ENCODE assay signal across 9 cellular contexts in the genomic region with DNA sequence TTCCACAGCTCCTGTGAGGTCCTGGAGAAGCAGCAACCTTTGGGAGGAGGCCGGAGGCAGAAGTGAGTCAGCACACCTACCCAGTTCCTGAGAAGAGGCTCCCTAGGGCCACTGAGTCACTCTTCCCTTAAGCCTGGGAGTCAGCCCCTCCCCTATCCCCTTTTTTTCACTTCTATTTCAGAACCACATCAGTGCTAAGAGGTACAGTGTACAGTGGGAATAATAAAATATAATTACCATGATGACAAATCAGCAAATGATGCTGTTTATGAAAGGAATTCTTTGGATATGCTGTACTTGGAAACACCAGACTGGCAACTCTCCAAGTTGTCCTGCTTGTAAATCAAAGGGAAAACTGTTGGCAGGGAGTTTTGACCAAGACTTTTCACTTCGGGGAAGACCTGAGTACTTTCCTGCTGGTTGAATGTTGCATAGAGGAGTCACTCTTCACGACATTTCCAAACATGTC. TPM values are rescaled to one million over a fixed set of nuclear protein-coding genes. Genes with fewer than 3 reads are reported as not detected.
DNase-seq lines count a peak whose midpoint lies in the region; ATAC-seq and TF ChIP-seq lines count a peak whose summit lies in the region.
"Had no signal": no experiment of that assay in that cellular context is flagged by ENCODE, and none has a peak within 500 bp of the region (broad histone marks: within the 10 kb centered on the region; RNA-seq: fewer than 3 reads in every experiment).

No MANE protein-coding gene starts in this region.

- peak; percentile 89 for ATAC-seq in mucosa of descending colon
- no peak for ATAC-seq in left lobe of liver

- TF ChIP-seq CTCF in astrocyte of the cerebellum (IDR thresholded peaks at IDR 0.05; ENCODE audit: low read depth, low read length, missing control alignments) (no peak), mucosa of descending colon (IDR thresholded peaks at IDR 0.05) (no peak), GM10266 (IDR thresholded peaks at IDR 0.05; ENCODE audit: control insufficient read depth, insufficient read depth, low read depth, missing control alignments) (no peak)

- H3K4me3 ChIP-seq in astrocyte of the cerebellum (ENCODE audit: low read depth, low read length) (no peak overlapping the region), mucosa of descending colon (no peak overlapping the region)

- peak; percentile 89 for DNase-seq in COLO829 (ENCODE audit: low spot score)
- peak; percentile 26 for DNase-seq in HT-29 (ENCODE audit: low spot score)
- DNase-seq in astrocyte of the cerebellum (ENCODE audit: low read depth): peak; percentile 90
- peak in 2 of 3 donors; percentile 48 to 76 for DNase-seq in mucosa of descending colon
- no peak for DNase-seq in superior temporal gyrus (ENCODE audit: extremely low spot score)
- no peak for DNase-seq in activated CD4-positive, CD25-positive, alpha-beta regulatory T cell (lab: John Stamatoyannopoulos, UW)
- DNase-seq in GM10266 (ENCODE audit: extremely low spot score): no peak
- no peak for DNase-seq in left lobe of liver (ENCODE audit: low spot score)
- DNase-seq: activated B cell treated with CpG ODN at 0.5 μM for 24 hours had no signal

- H3K9me3 ChIP-seq in mucosa of descending colon: no peaks in the 10 kb centered on the region

- intact Hi-C loops in mucosa of descending colon (cut with DNase I, micrococcal nuclease): no loop called here

- no peaks in the 10 kb centered on the region for H3K36me3 ChIP-seq in mucosa of descending colon (ENCODE audit: low read depth)

- H3K4me1 ChIP-seq in mucosa of descending colon (ENCODE audit: low read depth): peaks cover 19% of the 10 kb centered on the region

- in situ Hi-C loops in astrocyte of the cerebellum (cut with HindIII; ENCODE audit: low sequenced_read_pairs): loop anchor here (10.0 kb wide), 1 partner anchor 1027 kb away; no protein-coding TSS in a partner anchor

RNA-seq across cellular contexts. Expression of a gene that starts 7.8 kb away (rescaled TPM):
- total RNA-seq in HT-29 (2014; rRNA removed; shearing (Covaris generic)): not detected in 2 replicates
- total RNA-seq in mucosa of descending colon (not detected), left lobe of liver (not detected)
- total RNA-seq: activated B cell treated with CpG ODN at 0.5 μM for 24 hours had no signal

RNA-seq across cellular contexts. Expression of a gene that starts 36.5 kb away (rescaled TPM):
- 3.1 and 3.5 TPM in 2 replicates for total RNA-seq in HT-29 (2014; rRNA removed; shearing (Covaris generic))
- total RNA-seq in mucosa of descending colon (10 to 100 TPM in 2 of 3 donors, 1 to 10 TPM in 1; 8.3 to 15.1 (median 10.8) TPM), left lobe of liver (4.1 TPM)

Comparison
In these comparisons a context has a peak if more than half of its experiments do, and no peak if none do; other contexts are left out.
1. DNase-seq: peak in COLO829 (single experiment), HT-29 (single experiment), astrocyte of the cerebellum (single experiment) and mucosa of descending colon (2 of 3); none in superior temporal gyrus (single experiment), activated CD4-positive, CD25-positive, alpha-beta regulatory T cell (0 of 4), GM10266 (single experiment) and left lobe of liver (single experiment).